8 cellular contexts compared by ENCODE assay signal in the genomic region with DNA sequence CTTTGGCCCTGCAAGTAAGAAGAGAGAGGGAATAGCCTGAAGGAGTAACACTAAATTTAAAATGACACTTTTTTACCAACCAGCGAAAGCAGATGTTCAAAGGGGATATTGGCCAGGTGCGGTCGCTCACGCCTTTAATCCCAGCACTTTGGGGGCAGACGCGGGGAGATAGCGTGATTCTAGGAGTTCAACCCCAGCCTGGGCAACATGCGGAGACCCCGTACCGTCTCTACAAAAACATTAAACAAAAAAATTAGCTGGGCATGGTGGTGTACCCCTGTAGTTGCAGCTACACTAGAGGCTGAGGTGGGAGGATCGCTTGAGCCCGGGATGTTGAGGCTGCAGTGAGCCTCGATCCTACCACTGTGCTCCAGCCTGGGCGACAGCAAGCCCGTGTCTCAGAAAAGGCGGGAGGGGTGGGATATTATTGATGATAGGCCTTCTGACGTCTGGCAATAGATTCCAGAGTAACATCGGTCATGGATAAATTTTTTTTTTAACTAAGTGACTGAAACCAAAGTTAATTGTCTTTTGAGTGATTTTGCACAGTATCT. TPM values are rescaled to one million over a fixed set of nuclear protein-coding genes. Genes with fewer than 3 reads are reported as not detected.
DNase-seq lines count a peak whose midpoint lies in the region; ATAC-seq and TF ChIP-seq lines count a peak whose summit lies in the region.

No MANE protein-coding gene starts in this region.

- no peaks in the 10 kb centered on the region for H3K9me3 ChIP-seq in iPS-18c (ENCODE audit: control insufficient read depth, insufficient read depth, low read length)
- H3K9me3 ChIP-seq in testis, result no peaks in the 10 kb centered on the region

- H3K36me3 ChIP-seq in testis (ENCODE audit: low read depth, missing control alignments), result no peaks in the 10 kb centered on the region

- WGBS in testis, 2 donors, result 8 to 16% methylated on average over 18 of the region's 18 CpGs

- H3K4me1 Mint-ChIP-seq in stimulated activated effector memory CD8-positive, alpha-beta T cell treated with anti-CD3 and anti-CD28 coated beads, Interleukin-12 subunit alpha, Interleukin-12 subunit beta, amount 100 ng/mL, for 72 hours, result peaks cover 24% of the 10 kb centered on the region

- no peak for ATAC-seq in stimulated activated effector memory CD8-positive, alpha-beta T cell treated with anti-CD3 and anti-CD28 coated beads, Interleukin-12 subunit alpha, Interleukin-12 subunit beta, amount 100 ng/mL, for 72 hours

- peaks cover 30% of the 10 kb centered on the region for H3K36me3 Mint-ChIP-seq in stimulated activated effector memory CD8-positive, alpha-beta T cell treated with anti-CD3 and anti-CD28 coated beads, Interleukin-12 subunit alpha, Interleukin-12 subunit beta, amount 100 ng/mL, for 72 hours

- DNase-seq in activated CD4-positive, alpha-beta T cell treated with anti-CD3 and anti-CD28 coated beads for 48 hours, result peak; percentile 22
- DNase-seq in activated CD4-positive, alpha-beta T cell treated with anti-CD3 and anti-CD28 coated beads, Interleukin-2, amount 50 U/mL, for 4 hours, result no peak
- DNase-seq in UCSD-AML1 (lab: John Stamatoyannopoulos, UW; ENCODE audit: unreplicated experiment) (peak; percentile 8), testis (peak; percentile 32), activated T-cell treated with anti-CD3 and anti-CD28 coated beads for 4 hours (no peak), SK-N-DZ (ENCODE audit: low spot score) (no peak)
- DNase-seq in stimulated activated effector memory CD8-positive, alpha-beta T cell treated with anti-CD3 and anti-CD28 coated beads, Interleukin-12 subunit alpha, Interleukin-12 subunit beta, amount 100 ng/mL, for 72 hours (ENCODE audit: low spot score in 2 of 2), result no peak

- no peak for TF ChIP-seq CTCF in testis (IDR thresholded peaks at IDR 0.05)

- peak overlapping the region; percentile 89 to 93 for H3K27ac ChIP-seq in testis

- H3K27me3 ChIP-seq in testis, result no peaks in the 10 kb centered on the region

- no peaks in the 10 kb centered on the region for H3K9me3 Mint-ChIP-seq in stimulated activated effector memory CD8-positive, alpha-beta T cell treated with anti-CD3 and anti-CD28 coated beads, Interleukin-12 subunit alpha, Interleukin-12 subunit beta, amount 100 ng/mL, for 72 hours

- H3K4me3 ChIP-seq in iPS-18c (ENCODE audit: insufficient read depth, low read depth, low read length), result peak overlapping the region; percentile 84
- peak overlapping the region; percentile 71 to 79 for H3K4me3 ChIP-seq in testis

- H3K4me1 ChIP-seq in testis, result peaks cover 12% of the 10 kb centered on the region

- H3K27ac Mint-ChIP-seq in stimulated activated effector memory CD8-positive, alpha-beta T cell treated with anti-CD3 and anti-CD28 coated beads, Interleukin-12 subunit alpha, Interleukin-12 subunit beta, amount 100 ng/mL, for 72 hours, result no peak overlapping the region

- TF ChIP-seq POLR2A in testis (IDR thresholded peaks at IDR 0.05), result no peak

- intact Hi-C loops in testis (cut with DNase I; ENCODE audit: low total_unique reads), result loop anchor here (5.0 to 10.0 kb wide), 2 partner anchors 85 to 168 kb away; partner anchors contain the start of genes DDIAS, PCF11 and PRCP

- H3K4me3 Mint-ChIP-seq in stimulated activated effector memory CD8-positive, alpha-beta T cell treated with anti-CD3 and anti-CD28 coated beads, Interleukin-12 subunit alpha, Interleukin-12 subunit beta, amount 100 ng/mL, for 72 hours, result no peak overlapping the region

RNA-seq across cellular contexts. Expression of gene RAB30, which starts 1.1 kb away (rescaled TPM):
- total RNA-seq in testis, result 10 to 100 TPM; 12.3 to 13.1 TPM
- polyA plus RNA-seq in testis (ENCODE audit: insufficient read depth, low read depth, low replicate concordance), result 11.4 TPM
- polyA plus RNA-seq in SK-N-DZ (2014; cell fraction: cytosol; rRNA removed), result 14.3 and 19.0 TPM in 2 replicates
- polyA plus RNA-seq in SK-N-DZ (2014; cell fraction: nucleus; rRNA removed), result 9.9 and 12.7 TPM in 2 replicates

Comparison
In these comparisons a context has a peak if more than half of its experiments do, and no peak if none do; other contexts are left out.
1. DNase-seq: peak in activated CD4-positive, alpha-beta T cell treated with anti-CD3 and anti-CD28 coated beads for 48 hours (single experiment), UCSD-AML1 (single experiment) and testis (single experiment); none in activated CD4-positive, alpha-beta T cell treated with anti-CD3 and anti-CD28 coated beads, Interleukin-2, amount 50 U/mL, for 4 hours (0 of 2), stimulated activated effector memory CD8-positive, alpha-beta T cell treated with anti-CD3 and anti-CD28 coated beads, Interleukin-12 subunit alpha, Interleukin-12 subunit beta, amount 100 ng/mL, for 72 hours (0 of 2), activated T-cell treated with anti-CD3 and anti-CD28 coated beads for 4 hours (single experiment) and SK-N-DZ (single experiment).